In genomic region chrX:146854281-146854680, GRCh38 we compare ENCODE assay signal across 26 cellular contexts. TPM values are rescaled to one million over a fixed set of nuclear protein-coding genes. Genes with fewer than 3 reads are reported as not detected.
DNase-seq lines count a peak whose midpoint lies in the region; ATAC-seq and TF ChIP-seq lines count a peak whose summit lies in the region.
"Had no signal": no experiment of that assay in that cellular context is flagged by ENCODE, and none has a peak within 500 bp of the region (broad histone marks: within the 10 kb centered on the region; RNA-seq: fewer than 3 reads in every experiment).

No MANE protein-coding gene starts in this region.

- H3K27me3 ChIP-seq in dorsolateral prefrontal cortex (peaks cover 0 to 34% (median 5%) of the 10 kb centered on the region in 45 donors), layer of hippocampus (ENCODE audit: control insufficient read depth, insufficient read depth, low read length) (no peaks in the 10 kb centered on the region)

- TF ChIP-seq CTCF in dorsolateral prefrontal cortex (IDR thresholded peaks at IDR 0.05 in 54 of 56, conservative IDR thresholded peaks at IDR 0.05 in 2 of 56; ENCODE audit: low read depth in 1 of 56, partially characterized antibody in 56 of 56): no peak

- no peaks in the 10 kb centered on the region for H3K4me1 Mint-ChIP-seq in activated T-cell treated with anti-CD3 and anti-CD28 coated beads, Interleukin-2, amount 50 U/mL, for 24 hours (ENCODE audit: low read depth)
- H3K4me1 Mint-ChIP-seq: CD14-positive monocyte had no signal

- H3K36me3 Mint-ChIP-seq in activated T-cell treated with anti-CD3 and anti-CD28 coated beads, Interleukin-2, amount 50 U/mL, for 24 hours (ENCODE audit: low read depth): no peaks in the 10 kb centered on the region
- H3K36me3 Mint-ChIP-seq: CD14-positive monocyte; CD8-positive, alpha-beta T cell had no signal

- H3K4me3 Mint-ChIP-seq in activated T-cell treated with anti-CD3 and anti-CD28 coated beads, Interleukin-2, amount 50 U/mL, for 24 hours: no peak overlapping the region
- H3K4me3 Mint-ChIP-seq: CD14-positive monocyte; CD8-positive, alpha-beta T cell had no signal

- peaks cover 4% of the 10 kb centered on the region for H3K27me3 Mint-ChIP-seq in activated T-cell treated with anti-CD3 and anti-CD28 coated beads, Interleukin-2, amount 50 U/mL, for 24 hours

- no peak overlapping the region for H3K27ac Mint-ChIP-seq in activated T-cell treated with anti-CD3 and anti-CD28 coated beads, Interleukin-2, amount 50 U/mL, for 24 hours
- H3K27ac Mint-ChIP-seq: CD14-positive monocyte; CD8-positive, alpha-beta T cell had no signal

- no peaks in the 10 kb centered on the region for H3K9me3 Mint-ChIP-seq in activated T-cell treated with anti-CD3 and anti-CD28 coated beads, Interleukin-2, amount 50 U/mL, for 24 hours

- H3K4me3 ChIP-seq in dorsolateral prefrontal cortex: peak overlapping the region in 35 of 59 donors; percentile 0 to 59 (median 26)
- H3K4me3 ChIP-seq: A549, BLaER1, GM12878, GM23248, HAP-1 had no signal

- ATAC-seq in GM21447 (IDR thresholded peaks at IDR 0.05; ENCODE audit: unreplicated experiment) (no peak), GM21367 (IDR thresholded peaks at IDR 0.05; ENCODE audit: unreplicated experiment) (no peak)
- ATAC-seq: A549; CD8-positive, alpha-beta T cell; GM12878 had no signal

- H3K27ac ChIP-seq in dorsolateral prefrontal cortex (peak overlapping the region in 47 of 59 donors; percentile 1 to 80 (median 63)), layer of hippocampus (ENCODE audit: low read depth, low read length) (peak overlapping the region; percentile 23)
- H3K27ac ChIP-seq: 22Rv1, A549, BLaER1, GM23248, HL-60 had no signal

- intact Hi-C loops in dorsolateral prefrontal cortex (cut with DNase I): no loop called here

- peak; percentile 48 for DNase-seq in Ammon's horn (ENCODE audit: low spot score)
- no peak for DNase-seq in dorsolateral prefrontal cortex
- peak; percentile 39 for DNase-seq in putamen (ENCODE audit: low spot score)
- DNase-seq in activated T-cell treated with anti-CD3 and anti-CD28 coated beads, Interleukin-2, amount 50 U/mL, for 24 hours: no peak
- DNase-seq in DMS 273 (lab: John Stamatoyannopoulos, UW; ENCODE audit: unreplicated experiment): no peak
- DNase-seq: AML-193; Calu3; CD8-positive, alpha-beta T cell; DMS 273 treated with DMSO at 0.1 percent for 48 hours; DMS53; DND-41; EL; GM23248 had no signal

RNA-seq across cellular contexts. Expression of gene CXorf51A, which starts 39.7 kb away (rescaled TPM):
- not detected for total RNA-seq in dorsolateral prefrontal cortex
- total RNA-seq: Calu3; CD8-positive, alpha-beta T cell; G401; GM12878; GM23248; H4; HT1080 had no signal

RNA-seq across cellular contexts. Expression of gene CXorf51B, which starts 44.7 kb away (rescaled TPM):
- not detected for total RNA-seq in dorsolateral prefrontal cortex
- total RNA-seq: Calu3; CD8-positive, alpha-beta T cell; G401; GM12878; GM23248; H4; HT1080 had no signal

Comparison
In these comparisons a context has a peak if more than half of its experiments do, and no peak if none do; other contexts are left out.
1. DNase-seq: peak in Ammon's horn (single experiment) and putamen (single experiment); none in dorsolateral prefrontal cortex (0 of 10), activated T-cell treated with anti-CD3 and anti-CD28 coated beads, Interleukin-2, amount 50 U/mL, for 24 hours (single experiment) and DMS 273 (single experiment).